Comparison of ENCODE assay signal across 1 cellular context in genomic region chr15:78061963-78062427, GRCh38.
TF ChIP-seq lines count a peak whose summit lies in the region.

No MANE protein-coding gene starts in this region.

TF ChIP-seq in GM23338, 12 proteins besides CTCF, POLR2A, EP300 and RAD21 (continued from another document):
- TF ChIP-seq ZNF462 (CRISPR knock-in tag; IDR thresholded peaks at IDR 0.05) (no peak), CREB1 (CRISPR knock-in tag; IDR thresholded peaks at IDR 0.05; ENCODE audit: low read depth) (no peak)
